Comparison of ENCODE assay signal across 21 cellular contexts in the genomic region with DNA sequence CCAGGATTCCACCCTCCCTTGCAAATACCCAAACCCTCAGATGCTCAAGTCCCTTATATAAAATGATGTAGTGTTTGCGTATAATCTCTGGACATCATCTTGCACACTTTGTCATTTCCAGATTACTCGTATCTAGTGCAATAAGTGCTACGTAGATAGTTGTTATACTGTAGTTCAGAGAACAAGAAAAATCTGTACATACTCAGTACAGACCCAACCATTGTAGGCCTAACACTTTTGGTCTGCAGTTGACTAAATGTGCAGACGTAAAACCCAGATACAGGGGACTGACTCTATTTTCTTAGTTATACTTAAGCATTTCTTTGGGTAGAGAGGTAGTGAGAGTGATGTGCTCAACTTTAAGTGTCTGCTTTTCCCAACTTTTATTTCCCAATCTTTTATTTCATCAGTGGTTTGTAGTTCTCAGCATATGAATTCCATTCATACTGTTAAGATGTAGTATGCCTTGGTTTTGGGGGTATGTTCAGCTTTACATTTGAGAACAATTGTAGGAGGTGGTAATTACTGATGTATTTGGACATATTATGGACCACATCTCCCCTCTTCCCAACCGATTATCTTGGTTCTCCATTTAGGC. TPM values are rescaled to one million over a fixed set of nuclear protein-coding genes. Genes with fewer than 3 reads are reported as not detected.
A peak's percentile ranks its signal among the peaks of the same experiment; 100 is the strongest.
DNase-seq lines count a peak whose midpoint lies in the region; TF ChIP-seq lines count a peak whose summit lies in the region.
"Had no signal": no experiment of that assay in that cellular context is flagged by ENCODE, and none has a peak within 500 bp of the region (broad histone marks: within the 10 kb centered on the region; RNA-seq: fewer than 3 reads in every experiment).

No MANE protein-coding gene starts in this region.

- H3K4me3 ChIP-seq in cardiac fibroblast (replicated peaks in 1 of 2; ENCODE audit: low read depth in 2 of 2, low read length in 2 of 2) (no peak overlapping the region), tibial nerve (no peak overlapping the region)
- H3K4me3 ChIP-seq: ascending aorta; BLaER1 treated with 17β-estradiol and CSF1 and Interleukin-3, amounts not matched to agents 10 nM and 100 nM; colonic mucosa; lower lobe of right lung; SJCRH30 had no signal

- no peaks in the 10 kb centered on the region for H3K79me1 ChIP-seq in H9 (ENCODE audit: insufficient read depth, low read depth, low read length, poor library complexity, severe bottlenecking)

- no peak overlapping the region for H2BK5ac ChIP-seq in H9 (ENCODE audit: insufficient read length, low read length)

- H3K27ac Mint-ChIP-seq in H9, result peak overlapping the region in 2 of 3 experiments; percentile 7 to 96; a peak in 2 of 7 replicates
- peak overlapping the region; percentile 60 for H3K27ac Mint-ChIP-seq in nephron progenitor cell

- H3K56ac ChIP-seq in H9 (ENCODE audit: insufficient read length, low read depth, low read length), result no peak overlapping the region

- no peak overlapping the region for H3K18ac ChIP-seq in H9 (ENCODE audit: insufficient read length, low read depth, low read length)

- TF ChIP-seq POLR2A in tibial nerve (IDR thresholded peaks at IDR 0.05), result no peak

- H3K4ac ChIP-seq in H9 (ENCODE audit: low read depth, low read length), result no peak overlapping the region

- WGBS in H9 (ENCODE audit: extremely low coverage, insufficient read length, low lambda C conversion rate), result no CpG with 5 or more reads among the region's 5 CpGs
- WGBS in tibial nerve, 2 donors, result 81 to 89% methylated on average over 5 of the region's 5 CpGs

- peaks cover 3% of the 10 kb centered on the region; the same call in 1 of the 2 replicates for H3K79me2 ChIP-seq in H9 (ENCODE audit: insufficient read depth, low read length)

- no peak overlapping the region for H3K4me2 ChIP-seq in H9 (ENCODE audit: insufficient read depth, insufficient read length, low read length)
- H3K4me2 ChIP-seq: BLaER1 treated with 17β-estradiol and CSF1 and Interleukin-3, amounts not matched to agents 10 nM and 100 nM had no signal

- no peak for TF ChIP-seq EP300 in tibial nerve (IDR thresholded peaks at IDR 0.05)

- H3K27me3 ChIP-seq in H9 (ENCODE audit: insufficient read depth, low read length), result no peaks in the 10 kb centered on the region
- H3K27me3 ChIP-seq in tibial nerve, result no peaks in the 10 kb centered on the region
- H3K27me3 ChIP-seq: ascending aorta; BLaER1 treated with 17β-estradiol and CSF1 and Interleukin-3, amounts not matched to agents 10 nM and 100 nM; colonic mucosa; SJCRH30 had no signal

- TF ChIP-seq CTCF in H9 (conservative IDR thresholded peaks at IDR 0.05), result no peak
- no peak for TF ChIP-seq CTCF in cardiac fibroblast (IDR thresholded peaks at IDR 0.05; ENCODE audit: low read depth, low read length)
- no peak for TF ChIP-seq CTCF in nephron progenitor cell (IDR thresholded peaks at IDR 0.05)
- TF ChIP-seq CTCF in tibial nerve (IDR thresholded peaks at IDR 0.05), result no peak

- H3K36me3 Mint-ChIP-seq in H9 (ENCODE audit: insufficient read depth in 1 of 3, low read depth in 3 of 3) (peaks cover 10 to 36% (median 35%) of the 10 kb centered on the region in 3 experiments), nephron progenitor cell (ENCODE audit: low read depth) (peaks cover 24% of the 10 kb centered on the region)

- H2BK15ac ChIP-seq in H9 (ENCODE audit: low read depth, low read length), result no peak overlapping the region

- H3K9me3 Mint-ChIP-seq in H9 (no peaks in the 10 kb centered on the region), nephron progenitor cell (no peaks in the 10 kb centered on the region)

- no peak overlapping the region for H4K5ac ChIP-seq in H9 (ENCODE audit: insufficient read length, low read depth, low read length)

- peaks cover 14 to 30% of the 10 kb centered on the region in 2 experiments for H3K4me1 Mint-ChIP-seq in H9
- no peaks in the 10 kb centered on the region for H3K4me1 Mint-ChIP-seq in nephron progenitor cell

- no peaks in the 10 kb centered on the region for H3K23me2 ChIP-seq in H9 (ENCODE audit: insufficient read length, low read depth, low read length, poor library complexity, severe bottlenecking)

- H3K27ac ChIP-seq in H9 (ENCODE audit: insufficient read length, low read depth, low read length) (no peak overlapping the region), tibial nerve (no peak overlapping the region)
- H3K27ac ChIP-seq: BLaER1 treated with 17β-estradiol and CSF1 and Interleukin-3, amounts not matched to agents 10 nM and 100 nM; colonic mucosa; epithelial cell of prostate; lower lobe of right lung; SJCRH30 had no signal

- no peak overlapping the region for H4K91ac ChIP-seq in H9 (ENCODE audit: insufficient read length, low read depth, low read length)

- H2AK5ac ChIP-seq in H9 (ENCODE audit: insufficient read length, low read length), result no peak overlapping the region

- H2BK12ac ChIP-seq in H9 (ENCODE audit: insufficient read length, low read depth, low read length), result no peak overlapping the region

- H3K9me3 ChIP-seq in H9 (ENCODE audit: control insufficient read depth, low read depth, low read length) (no peaks in the 10 kb centered on the region), tibial nerve (no peaks in the 10 kb centered on the region)
- H3K9me3 ChIP-seq: ascending aorta; BLaER1 treated with 17β-estradiol and CSF1 and Interleukin-3, amounts not matched to agents 10 nM and 100 nM; colonic mucosa; lower lobe of right lung; SJCRH30 had no signal

- peaks cover 0 to 20% (median under 1%) of the 10 kb centered on the region in 3 donors for H3K36me3 ChIP-seq in tibial nerve

- H3T11ph ChIP-seq in H9 (ENCODE audit: low read length), result no peak overlapping the region

- H4K8ac ChIP-seq in H9 (replicated peaks; ENCODE audit: insufficient read length, low read depth, low read length), result no peak overlapping the region

- no peak overlapping the region for H3K23ac ChIP-seq in H9 (ENCODE audit: insufficient read length, low read depth, low read length)

- H2AFZ ChIP-seq in H9 (ENCODE audit: low read length), result no peak overlapping the region

- H2BK120ac ChIP-seq in H9 (ENCODE audit: low read depth, low read length, poor library complexity, severe bottlenecking), result no peak overlapping the region

- H3K27me3 Mint-ChIP-seq in H9 (ENCODE audit: low read depth) (no peaks in the 10 kb centered on the region), nephron progenitor cell (ENCODE audit: low read depth, poor library complexity) (no peaks in the 10 kb centered on the region)

- peaks cover 2% of the 10 kb centered on the region for H4K20me1 ChIP-seq in H9 (ENCODE audit: control insufficient read depth, insufficient read depth, insufficient read length)

- no peaks in the 10 kb centered on the region for H3K4me1 ChIP-seq in H9 (ENCODE audit: insufficient read depth, low read length)
- H3K4me1 ChIP-seq in tibial nerve, result peaks cover 0 to 34% (median 10%) of the 10 kb centered on the region in 4 donors
- H3K4me1 ChIP-seq: colonic mucosa, SJCRH30 had no signal

- no peak overlapping the region for H3K4me3 Mint-ChIP-seq in H9
- no peak overlapping the region for H3K4me3 Mint-ChIP-seq in nephron progenitor cell

- H2BK20ac ChIP-seq in H9 (ENCODE audit: low read depth, low read length, poor library complexity, severe bottlenecking), result no peak overlapping the region

- H3K14ac ChIP-seq in H9 (ENCODE audit: insufficient read depth, low read length), result no peak overlapping the region

- DNase-seq in DMS53 (lab: John Stamatoyannopoulos, UW), result peak; percentile 19
- no peak for DNase-seq in DMS53 treated with DMSO at 0.1 percent for 48 hours (lab: John Stamatoyannopoulos, UW; ENCODE audit: unreplicated experiment)
- DNase-seq in H9, result no peak
- DNase-seq in cardiac fibroblast (ENCODE audit: low read depth in 2 of 2), result peak; percentile 15 to 22
- no peak for DNase-seq in nephron progenitor cell
- no peak for DNase-seq in tibial nerve (ENCODE audit: low spot score in 2 of 2)
- DNase-seq in NCI-H146 treated with DMSO at 0.1 percent for 48 hours (lab: John Stamatoyannopoulos, UW; ENCODE audit: unreplicated experiment), result no peak
- no peak for DNase-seq in activated CD8-positive, alpha-beta memory T cell treated with anti-CD3 and anti-CD28 coated beads for 24 hours
- DNase-seq: 8988T; activated CD4-positive, alpha-beta T cell treated with anti-CD3 and anti-CD28 coated beads for 1 hour; activated CD8-positive, alpha-beta memory T cell treated with anti-CD3 and anti-CD28 coated beads, Interleukin-2, amount 50 U/mL, for 4 hours; colonic mucosa; DMS79; lower lobe of right lung; NCI-H2081 treated with DMSO at 0.1 percent for 48 hours; NCI-H524 treated with DMSO at 0.1 percent for 48 hours; SJCRH30; T-helper 9 cell had no signal

- no peak overlapping the region for H3K9ac ChIP-seq in H9 (ENCODE audit: extremely low read depth, insufficient read length, low read length)
- H3K9ac ChIP-seq: BLaER1 treated with 17β-estradiol and CSF1 and Interleukin-3, amounts not matched to agents 10 nM and 100 nM had no signal

RNA-seq across cellular contexts. Expression of gene DDX6, which starts 43.9 kb away (rescaled TPM):
- total RNA-seq in H9 (2021), result 221 and 222 TPM in 2 replicates
- total RNA-seq in tibial nerve, result 100 to 1,000 TPM in 3 of 4 donors, 10 to 100 TPM in 1; 75.6 to 108 (median 107) TPM

Comparison
In these comparisons a context has a peak if more than half of its experiments do, and no peak if none do; other contexts are left out.
1. DNase-seq: peak in DMS53 (single experiment) and cardiac fibroblast (2 of 2); none in DMS53 treated with DMSO at 0.1 percent for 48 hours (single experiment), H9 (single experiment), nephron progenitor cell (single experiment), tibial nerve (0 of 2), NCI-H146 treated with DMSO at 0.1 percent for 48 hours (single experiment) and activated CD8-positive, alpha-beta memory T cell treated with anti-CD3 and anti-CD28 coated beads for 24 hours (single experiment).